ENCODE assay signal across 8 cellular contexts in the genomic region with DNA sequence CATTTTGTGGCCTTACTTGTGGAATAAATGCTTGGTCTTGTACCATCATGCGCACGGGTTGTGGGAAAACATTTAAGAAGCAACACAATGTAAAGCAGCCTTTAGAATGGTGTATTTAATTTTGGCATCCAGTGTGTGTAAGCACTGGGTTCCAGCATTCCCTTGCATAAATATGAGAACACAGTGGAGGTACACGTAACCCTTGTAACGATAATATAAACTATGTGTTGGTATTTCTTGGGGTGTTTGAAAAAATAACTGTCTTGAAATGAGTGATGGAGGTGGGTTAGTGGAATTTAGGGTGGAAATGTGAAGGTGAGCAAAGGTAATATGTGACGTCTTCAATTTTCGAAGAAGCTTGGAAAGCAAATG. TPM values are rescaled to one million over a fixed set of nuclear protein-coding genes. Genes with fewer than 3 reads are reported as not detected.
A peak's percentile ranks its signal among the peaks of the same experiment; 100 is the strongest.
DNase-seq lines count a peak whose midpoint lies in the region; ATAC-seq and TF ChIP-seq lines count a peak whose summit lies in the region.

No MANE protein-coding gene starts in this region.

- peaks cover 0 to 6% (median 0%) of the 10 kb centered on the region in 4 donors for H3K36me3 ChIP-seq in sigmoid colon

- intact Hi-C loops in sigmoid colon (cut with DNase I), result loop anchor here (10.0 kb wide), 1 partner anchor 880 kb away; no protein-coding TSS in a partner anchor

- ATAC-seq in T-helper 17 cell, result no peak
- no peak for ATAC-seq in HG02759 (IDR thresholded peaks at IDR 0.05; ENCODE audit: unreplicated experiment)
- ATAC-seq in HG03159 (IDR thresholded peaks at IDR 0.05; ENCODE audit: unreplicated experiment), result no peak

- H3K27ac Mint-ChIP-seq in T-helper 17 cell, result peak overlapping the region; percentile 93

- no peak for TF ChIP-seq POLR2A in sigmoid colon (IDR thresholded peaks at IDR 0.05)

- H3K4me3 ChIP-seq in GM12865 (ENCODE audit: low read depth, low read length) (peak overlapping the region; percentile 89), fibroblast of the aortic adventitia (ENCODE audit: low read depth, low read length) (peak overlapping the region; percentile 83), sigmoid colon (peak overlapping the region; percentile 76 to 98 (median 94))

- TF ChIP-seq CTCF in GM12865 (IDR thresholded peaks at IDR 0.05; ENCODE audit: insufficient read depth, low read depth, low read length, missing control alignments), result no peak
- no peak for TF ChIP-seq CTCF in fibroblast of the aortic adventitia (IDR thresholded peaks at IDR 0.05; ENCODE audit: insufficient read depth, low read length)
- TF ChIP-seq CTCF in sigmoid colon (IDR thresholded peaks at IDR 0.05), result no peak

- TF ChIP-seq EP300 in sigmoid colon (IDR thresholded peaks at IDR 0.05), result no peak

- H3K27ac ChIP-seq in sigmoid colon, result peak overlapping the region; percentile 99

- 25 to 57% methylated on average over 6 of the region's 6 CpGs for WGBS in sigmoid colon, 2 donors

- peak overlapping the region; percentile 100 for H3K4me3 Mint-ChIP-seq in T-helper 17 cell

- H3K27me3 ChIP-seq in sigmoid colon, result no peaks in the 10 kb centered on the region

- DNase-seq in GM12865 (ENCODE audit: low read depth) (no peak), T-helper 17 cell (no peak), fibroblast of the aortic adventitia (ENCODE audit: low read depth) (no peak), sigmoid colon (no peak), NCI-H1436 (lab: John Stamatoyannopoulos, UW) (no peak)
- no peak for DNase-seq in stimulated activated CD8-positive, alpha-beta memory T cell treated with anti-CD3 and anti-CD28 coated beads, Interleukin-4, amount 100 ng/mL, for 48 hours

- peaks cover 3% of the 10 kb centered on the region for H3K36me3 Mint-ChIP-seq in T-helper 17 cell (ENCODE audit: low read depth)

- H3K4me1 ChIP-seq in sigmoid colon, result peaks cover 0 to 30% (median 21%) of the 10 kb centered on the region in 4 donors

- peaks cover 23% of the 10 kb centered on the region for H3K4me1 Mint-ChIP-seq in T-helper 17 cell

- H3K27me3 Mint-ChIP-seq in T-helper 17 cell, result no peaks in the 10 kb centered on the region

- no peaks in the 10 kb centered on the region for H3K9me3 ChIP-seq in T-helper 17 cell (ENCODE audit: control insufficient read depth, low read length, poor library complexity, severe bottlenecking)
- H3K9me3 ChIP-seq in sigmoid colon, result no peaks in the 10 kb centered on the region

RNA-seq across cellular contexts. Expression of a gene that starts 2.1 kb away (rescaled TPM):
- total RNA-seq in T-helper 17 cell, result 10 to 100 TPM; 30.7 to 39.1 TPM
- total RNA-seq in fibroblast of the aortic adventitia (ENCODE audit: low replicate concordance), result 62.6 and 115 TPM in 2 replicates
- total RNA-seq in sigmoid colon, result 10 to 100 TPM; 48.6 to 76.2 (median 62.3) TPM
- 10 to 100 TPM in 1 of 3 donors, 1 to 10 TPM in 2; 9.6 to 10.7 (median 9.9) TPM for polyA plus RNA-seq in sigmoid colon
